Comparison of ENCODE assay signal across 7 cellular contexts in genomic region chr20:46350201-46350985, GRCh38. TPM values are rescaled to one million over a fixed set of nuclear protein-coding genes. Genes with fewer than 3 reads are reported as not detected.
DNase-seq lines count a peak whose midpoint lies in the region; TF ChIP-seq lines count a peak whose summit lies in the region.

No MANE protein-coding gene starts in this region.

- H3K27me3 Mint-ChIP-seq in H9 (ENCODE audit: low read depth), result peaks cover 9% of the 10 kb centered on the region
- no peaks in the 10 kb centered on the region for H3K27me3 Mint-ChIP-seq in dendritic cell treated with granulocyte-macrophage colony-stimulating factor and Interleukin-4, amounts not matched to agents 40 ng/mL and 50 ng/mL, for 4 days

- H2AK5ac ChIP-seq in H9 (ENCODE audit: insufficient read length, low read length), result no peak overlapping the region

- H4K5ac ChIP-seq in H9 (ENCODE audit: insufficient read length, low read depth, low read length), result no peak overlapping the region

- no peak overlapping the region for H2AFZ ChIP-seq in H9 (ENCODE audit: low read length)

- H3K27me3 ChIP-seq in H9 (ENCODE audit: insufficient read depth, low read length), result no peaks in the 10 kb centered on the region

- H3K4me2 ChIP-seq in H9 (ENCODE audit: insufficient read depth, insufficient read length, low read length), result no peak overlapping the region

- peak overlapping the region; percentile 14; the same call in 1 of the 2 replicates for H3K14ac ChIP-seq in H9 (ENCODE audit: insufficient read depth, low read length)

- no peaks in the 10 kb centered on the region; the same call in 1 of the 2 replicates for H3K4me1 ChIP-seq in H9 (ENCODE audit: insufficient read depth, low read length)

- H2BK20ac ChIP-seq in H9 (ENCODE audit: low read depth, low read length, poor library complexity, severe bottlenecking), result no peak overlapping the region

- H4K8ac ChIP-seq in H9 (replicated peaks; ENCODE audit: insufficient read length, low read depth, low read length), result no peak overlapping the region

- TF ChIP-seq CTCF in GM10266 (IDR thresholded peaks at IDR 0.05; ENCODE audit: control insufficient read depth, insufficient read depth, low read depth, missing control alignments) (no peak), H9 (conservative IDR thresholded peaks at IDR 0.05) (no peak)

- H2BK15ac ChIP-seq in H9 (ENCODE audit: low read depth, low read length), result no peak overlapping the region

- no peak overlapping the region for H3K23ac ChIP-seq in H9 (ENCODE audit: insufficient read length, low read depth, low read length)

- H3K4ac ChIP-seq in H9 (ENCODE audit: low read depth, low read length), result no peak overlapping the region

- no peaks in the 10 kb centered on the region for H3K9me3 Mint-ChIP-seq in H9
- H3K9me3 Mint-ChIP-seq in dendritic cell treated with granulocyte-macrophage colony-stimulating factor and Interleukin-4, amounts not matched to agents 40 ng/mL and 50 ng/mL, for 4 days, result no peaks in the 10 kb centered on the region

- no peaks in the 10 kb centered on the region for H3K23me2 ChIP-seq in H9 (ENCODE audit: insufficient read length, low read depth, low read length, poor library complexity, severe bottlenecking)

- H3K4me3 Mint-ChIP-seq in H9, result peak overlapping the region in 1 of 2 experiments; percentile 27; a peak in 3 of 5 replicates
- H3K4me3 Mint-ChIP-seq in dendritic cell treated with granulocyte-macrophage colony-stimulating factor and Interleukin-4, amounts not matched to agents 40 ng/mL and 50 ng/mL, for 4 days, result peak overlapping the region; percentile 62

- no peaks in the 10 kb centered on the region for H3K9me3 ChIP-seq in H9 (ENCODE audit: control insufficient read depth, low read depth, low read length)

- H3K27ac ChIP-seq in H9 (ENCODE audit: insufficient read length, low read depth, low read length), result no peak overlapping the region

- DNase-seq in GM10266 (ENCODE audit: extremely low spot score), result peak; percentile 76
- peak; percentile 70 for DNase-seq in H9
- DNase-seq in NOMO-1 treated with DMSO at 0.1 percent for 48 hours (lab: John Stamatoyannopoulos, UW; ENCODE audit: unreplicated experiment), result peak; percentile 28
- peak; percentile 11 for DNase-seq in pulmonary artery endothelial cell (ENCODE audit: low read depth, low spot score)
- no peak for DNase-seq in globus pallidus (ENCODE audit: low spot score)
- no peak for DNase-seq in NCI-H2081 treated with DMSO at 0.1 percent for 48 hours (lab: John Stamatoyannopoulos, UW)

- H3K18ac ChIP-seq in H9 (ENCODE audit: insufficient read length, low read depth, low read length), result peak overlapping the region; percentile 63

- WGBS in H9 (ENCODE audit: extremely low coverage, insufficient read length, low lambda C conversion rate), result no CpG with 5 or more reads among the region's 13 CpGs

- H3K36me3 Mint-ChIP-seq in H9 (ENCODE audit: insufficient read depth in 1 of 3, low read depth in 3 of 3), result peaks cover 8 to 43% (median 40%) of the 10 kb centered on the region in 3 experiments
- peaks cover 79% of the 10 kb centered on the region for H3K36me3 Mint-ChIP-seq in dendritic cell treated with granulocyte-macrophage colony-stimulating factor and Interleukin-4, amounts not matched to agents 40 ng/mL and 50 ng/mL, for 4 days (ENCODE audit: low read depth)

- H4K91ac ChIP-seq in H9 (ENCODE audit: insufficient read length, low read depth, low read length), result no peak overlapping the region

- no peaks in the 10 kb centered on the region for H4K20me1 ChIP-seq in H9 (ENCODE audit: control insufficient read depth, insufficient read depth, insufficient read length)

- H2BK12ac ChIP-seq in H9 (ENCODE audit: insufficient read length, low read depth, low read length), result no peak overlapping the region

- H3K9ac ChIP-seq in H9 (ENCODE audit: extremely low read depth, insufficient read length, low read length), result no peak overlapping the region

- H3K56ac ChIP-seq in H9 (ENCODE audit: insufficient read length, low read depth, low read length), result no peak overlapping the region

- no peaks in the 10 kb centered on the region for H3K79me1 ChIP-seq in H9 (ENCODE audit: insufficient read depth, low read depth, low read length, poor library complexity, severe bottlenecking)

- H3K79me2 ChIP-seq in H9 (ENCODE audit: insufficient read depth, low read length), result no peaks in the 10 kb centered on the region

- H3T11ph ChIP-seq in H9 (ENCODE audit: low read length), result no peak overlapping the region

- intact Hi-C loops in dendritic cell treated with granulocyte-macrophage colony-stimulating factor and Interleukin-4, amounts not matched to agents 40 ng/mL and 50 ng/mL, for 4 days (cut with micrococcal nuclease), result no loop called here

- peak overlapping the region; percentile 79 to 98 (median 98); a peak in 6 of 7 replicates for H3K27ac Mint-ChIP-seq in H9
- peak overlapping the region; percentile 84 for H3K27ac Mint-ChIP-seq in dendritic cell treated with granulocyte-macrophage colony-stimulating factor and Interleukin-4, amounts not matched to agents 40 ng/mL and 50 ng/mL, for 4 days

- H2BK120ac ChIP-seq in H9 (ENCODE audit: low read depth, low read length, poor library complexity, severe bottlenecking), result no peak overlapping the region

- peak overlapping the region; percentile 4 for H2BK5ac ChIP-seq in H9 (ENCODE audit: insufficient read length, low read length)

- H3K4me1 Mint-ChIP-seq in H9, result peaks cover 30 to 40% of the 10 kb centered on the region in 2 experiments
- peaks cover 49% of the 10 kb centered on the region for H3K4me1 Mint-ChIP-seq in dendritic cell treated with granulocyte-macrophage colony-stimulating factor and Interleukin-4, amounts not matched to agents 40 ng/mL and 50 ng/mL, for 4 days (ENCODE audit: low read depth)

RNA-seq across cellular contexts. Expression of gene CDH22, which starts 42.1 kb away (rescaled TPM):
- total RNA-seq in H9 (2021) (0.20 TPM in 1 of 2 replicates, not detected in the other), pulmonary artery endothelial cell (not detected in 2 replicates)

RNA-seq across cellular contexts. Expression of gene ELMO2, which starts 56.0 kb away (rescaled TPM):
- total RNA-seq in H9 (2021), result 32.5 and 34.1 TPM in 2 replicates
- total RNA-seq in pulmonary artery endothelial cell, result 22.4 and 36.9 TPM in 2 replicates

Comparison
In these comparisons a context has a peak if more than half of its experiments do, and no peak if none do; other contexts are left out.
1. DNase-seq: peak in GM10266 (single experiment), H9 (single experiment), NOMO-1 treated with DMSO at 0.1 percent for 48 hours (single experiment) and pulmonary artery endothelial cell (single experiment); none in globus pallidus (single experiment) and NCI-H2081 treated with DMSO at 0.1 percent for 48 hours (single experiment).